ENCODE assay signal across 15 cellular contexts in the genomic region with DNA sequence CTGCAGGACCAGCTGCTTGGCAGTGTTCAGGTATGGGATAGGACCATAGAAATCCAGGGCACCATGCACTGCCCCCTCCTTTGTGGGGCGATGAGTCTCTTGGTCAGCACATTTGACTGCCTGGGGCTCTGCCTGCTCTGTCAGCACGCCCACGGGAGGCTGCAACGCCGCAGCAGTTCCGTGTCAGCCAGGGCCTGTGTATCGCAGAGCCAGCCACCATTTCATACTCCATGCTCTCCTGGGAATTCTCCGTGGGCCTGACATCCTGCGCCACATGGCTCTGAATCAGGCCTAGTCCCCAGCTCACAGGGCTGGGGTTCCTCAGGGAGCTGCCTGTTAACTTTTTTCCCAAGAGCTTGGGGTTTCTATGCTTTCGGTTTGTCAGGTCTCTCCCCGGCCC. TPM values are rescaled to one million over a fixed set of nuclear protein-coding genes. Genes with fewer than 3 reads are reported as not detected.
A peak's percentile ranks its signal among the peaks of the same experiment; 100 is the strongest.
DNase-seq lines count a peak whose midpoint lies in the region; ATAC-seq and TF ChIP-seq lines count a peak whose summit lies in the region.
"Had no signal": no experiment of that assay in that cellular context is flagged by ENCODE, and none has a peak within 500 bp of the region (broad histone marks: within the 10 kb centered on the region; RNA-seq: fewer than 3 reads in every experiment).

No MANE protein-coding gene starts in this region.

- peaks cover 55% of the 10 kb centered on the region for H3K36me3 ChIP-seq in brain microvascular endothelial cell (replicated peaks)
- H3K36me3 ChIP-seq in right atrium auricular region: peaks cover 79% of the 10 kb centered on the region
- H3K36me3 ChIP-seq in stomach smooth muscle (ENCODE audit: control insufficient read depth in 2 of 2, insufficient read depth in 2 of 2, low read length in 2 of 2): peaks cover 64 to 81% of the 10 kb centered on the region in 2 donors

- no peak for ATAC-seq in GM18520 (IDR thresholded peaks at IDR 0.05; ENCODE audit: unreplicated experiment)
- no peak for ATAC-seq in GM21717 (IDR thresholded peaks at IDR 0.05; ENCODE audit: unreplicated experiment)
- no peak for ATAC-seq in GM18519 (IDR thresholded peaks at IDR 0.05; ENCODE audit: low FRiP score, unreplicated experiment)
- no peak for ATAC-seq in HG03469 (IDR thresholded peaks at IDR 0.05; ENCODE audit: unreplicated experiment)

- no peak for TF ChIP-seq CTCF in brain microvascular endothelial cell (IDR thresholded peaks at IDR 0.05; ENCODE audit: low read depth, low read length, missing control alignments)
- no peak for TF ChIP-seq CTCF in right atrium auricular region (IDR thresholded peaks at IDR 0.05)

- H3K9me3 ChIP-seq in right atrium auricular region (no peaks in the 10 kb centered on the region), stomach smooth muscle (ENCODE audit: control insufficient read depth in 2 of 2, low read length in 2 of 2) (no peaks in the 10 kb centered on the region)

- H3K27me3 ChIP-seq in brain microvascular endothelial cell (replicated peaks): no peaks in the 10 kb centered on the region
- no peaks in the 10 kb centered on the region for H3K27me3 ChIP-seq in right atrium auricular region
- no peaks in the 10 kb centered on the region for H3K27me3 ChIP-seq in stomach smooth muscle (ENCODE audit: control insufficient read depth in 1 of 2, insufficient read depth in 2 of 2, low read length in 2 of 2)

- peak overlapping the region; percentile 33 for H3K27ac ChIP-seq in brain microvascular endothelial cell
- H3K27ac ChIP-seq in right atrium auricular region: peak overlapping the region; percentile 3 to 23
- peak overlapping the region; percentile 31 for H3K27ac ChIP-seq in stomach smooth muscle (ENCODE audit: low read length)
- H3K27ac ChIP-seq: C4-2B had no signal

- H3K4me3 ChIP-seq in brain microvascular endothelial cell (ENCODE audit: low read depth, low read length) (no peak overlapping the region), right atrium auricular region (no peak overlapping the region), stomach smooth muscle (ENCODE audit: low read length in 2 of 2) (peak overlapping the region in 1 of 2 donors; percentile 22)

- H3K9ac ChIP-seq in stomach smooth muscle (ENCODE audit: low read length in 2 of 2): no peak overlapping the region

- in situ Hi-C loops in brain microvascular endothelial cell (cut with HindIII; ENCODE audit: low pct_ligation_motif_present, low sequenced_read_pairs): no loop called here

- peak; percentile 42 for DNase-seq in GM04503 (ENCODE audit: low read depth)
- peak; percentile 59 for DNase-seq in brain microvascular endothelial cell
- peak; percentile 70 for DNase-seq in right atrium auricular region (ENCODE audit: low spot score)
- DNase-seq: activated B cell treated with CpG ODN at 0.5 μM for 24 hours, DND-41, NCI-H1694, NCI-H446 treated with DMSO at 0.1 percent for 48 hours, occipital lobe, SW 1271 had no signal

- H3K4me1 ChIP-seq in right atrium auricular region: peaks cover 0 to 18% of the 10 kb centered on the region in 2 donors
- H3K4me1 ChIP-seq in stomach smooth muscle (ENCODE audit: control insufficient read depth, insufficient read depth, low read length): peaks cover 15% of the 10 kb centered on the region

RNA-seq across cellular contexts. Expression of a gene that starts 16.9 kb away (rescaled TPM):
- 1 to 10 TPM; 2.0 to 7.0 TPM for total RNA-seq in right atrium auricular region

RNA-seq across cellular contexts. Expression of a gene that starts 51.3 kb away (rescaled TPM):
- 10 to 100 TPM; 41.6 to 59.9 TPM for total RNA-seq in right atrium auricular region
